In genomic region chr2:28674713-28675068, GRCh38 we compare ENCODE assay signal across 18 cellular contexts.
DNase-seq lines count a peak whose midpoint lies in the region; TF ChIP-seq lines count a peak whose summit lies in the region.
"Had no signal": no experiment of that assay in that cellular context is flagged by ENCODE, and none has a peak within 500 bp of the region (broad histone marks: within the 10 kb centered on the region; RNA-seq: fewer than 3 reads in every experiment).

No MANE protein-coding gene starts in this region.

- no peak for TF ChIP-seq CTCF in parathyroid adenoma (IDR thresholded peaks at IDR 0.05)

- H3K9ac ChIP-seq in parathyroid adenoma = no peak overlapping the region
- H3K9ac ChIP-seq: GM23248 had no signal

- H3K4me1 ChIP-seq in parathyroid adenoma = peaks cover 14% of the 10 kb centered on the region
- H3K4me1 ChIP-seq: A549 had no signal

- DNase-seq in activated CD4-positive, alpha-beta T cell treated with anti-CD3 and anti-CD28 coated beads, Interleukin-2, amount 10 ng/mL, durations not matched to agents 7 days and 5 days = no peak
- no peak for DNase-seq in activated CD4-positive, alpha-beta T cell treated with anti-CD3 and anti-CD28 coated beads, Interleukin-2, amount 50 U/mL, for 1 hour
- no peak for DNase-seq in stimulated activated CD8-positive, alpha-beta memory T cell treated with anti-CD3 and anti-CD28 coated beads, Interleukin-4, amount 100 ng/mL, for 48 hours
- no peak for DNase-seq in SW 1271 (lab: John Stamatoyannopoulos, UW)
- DNase-seq in A172 (ENCODE audit: low spot score) = no peak
- no peak for DNase-seq in kidney glomerular epithelial cell (lab: John Stamatoyannopoulos, UW)
- DNase-seq: CD4-positive, alpha-beta T cell; DMS79 treated with DMSO at 0.1 percent for 48 hours; GDM1; Kasumi-1; NCI-H187 treated with DMSO at 0.1 percent for 48 hours; NCI-H2171; NCI-H510A; SHP77 treated with DMSO at 0.1 percent for 48 hours had no signal

- H3K36me3 ChIP-seq in parathyroid adenoma (ENCODE audit: control insufficient read depth, insufficient read depth, low read length) = no peaks in the 10 kb centered on the region

- CTCF ChIA-PET in activated CD4-positive, alpha-beta T cell treated with anti-CD3 and anti-CD28 coated beads, Interleukin-2, amount 10 ng/mL, durations not matched to agents 7 days and 5 days (lab: Charles Lee) = interaction anchor here (0.6 kb wide), 1 partner anchor 112 kb away, joined by 3 read pairs; no protein-coding TSS in a partner anchor

- peak overlapping the region; percentile 15 for H3K27ac Mint-ChIP-seq in activated CD4-positive, alpha-beta T cell treated with anti-CD3 and anti-CD28 coated beads, Interleukin-2, amount 10 ng/mL, durations not matched to agents 7 days and 5 days
- H3K27ac Mint-ChIP-seq: CD4-positive, alpha-beta T cell had no signal

- peak overlapping the region; percentile 21 for H3K27ac ChIP-seq in cingulate gyrus (ENCODE audit: low read depth, low read length)
- no peak overlapping the region for H3K27ac ChIP-seq in parathyroid adenoma
- H3K27ac ChIP-seq: A549, GM23248 had no signal

- H3K27me3 ChIP-seq in parathyroid adenoma (ENCODE audit: control insufficient read depth, insufficient read depth, low read length) = no peaks in the 10 kb centered on the region

- H3K4me3 ChIP-seq in parathyroid adenoma (ENCODE audit: low read depth, low read length) = no peak overlapping the region
- H3K4me3 ChIP-seq: A549, GM23248 had no signal

- no peak overlapping the region for H3K4me2 ChIP-seq in parathyroid adenoma (ENCODE audit: low read length)
- H3K4me2 ChIP-seq: A549 had no signal

- no peak overlapping the region for H3K4me3 Mint-ChIP-seq in activated CD4-positive, alpha-beta T cell treated with anti-CD3 and anti-CD28 coated beads, Interleukin-2, amount 10 ng/mL, durations not matched to agents 7 days and 5 days
- H3K4me3 Mint-ChIP-seq: CD4-positive, alpha-beta T cell had no signal

- no peaks in the 10 kb centered on the region for H3K9me3 ChIP-seq in parathyroid adenoma (ENCODE audit: control insufficient read depth, low read length)

- peak overlapping the region; percentile 1 for H2AFZ ChIP-seq in parathyroid adenoma
- H2AFZ ChIP-seq: GM23248 had no signal

- H3K27me3 Mint-ChIP-seq in activated CD4-positive, alpha-beta T cell treated with anti-CD3 and anti-CD28 coated beads, Interleukin-2, amount 10 ng/mL, durations not matched to agents 7 days and 5 days = no peaks in the 10 kb centered on the region
- H3K27me3 Mint-ChIP-seq: CD4-positive, alpha-beta T cell had no signal

- POLR2A ChIA-PET in activated CD4-positive, alpha-beta T cell treated with anti-CD3 and anti-CD28 coated beads, Interleukin-2, amount 10 ng/mL, durations not matched to agents 7 days and 5 days (lab: Charles Lee) = no interaction called here

- H3K36me3 Mint-ChIP-seq in activated CD4-positive, alpha-beta T cell treated with anti-CD3 and anti-CD28 coated beads, Interleukin-2, amount 10 ng/mL, durations not matched to agents 7 days and 5 days (ENCODE audit: low read depth) = peaks cover 3% of the 10 kb centered on the region

- H3K9me3 Mint-ChIP-seq in activated CD4-positive, alpha-beta T cell treated with anti-CD3 and anti-CD28 coated beads, Interleukin-2, amount 10 ng/mL, durations not matched to agents 7 days and 5 days = peaks cover 19% of the 10 kb centered on the region

- no peaks in the 10 kb centered on the region for H3K4me1 Mint-ChIP-seq in activated CD4-positive, alpha-beta T cell treated with anti-CD3 and anti-CD28 coated beads, Interleukin-2, amount 10 ng/mL, durations not matched to agents 7 days and 5 days

- no peaks in the 10 kb centered on the region for H3K79me2 ChIP-seq in parathyroid adenoma
